29 cellular contexts compared by ENCODE assay signal in the genomic region with DNA sequence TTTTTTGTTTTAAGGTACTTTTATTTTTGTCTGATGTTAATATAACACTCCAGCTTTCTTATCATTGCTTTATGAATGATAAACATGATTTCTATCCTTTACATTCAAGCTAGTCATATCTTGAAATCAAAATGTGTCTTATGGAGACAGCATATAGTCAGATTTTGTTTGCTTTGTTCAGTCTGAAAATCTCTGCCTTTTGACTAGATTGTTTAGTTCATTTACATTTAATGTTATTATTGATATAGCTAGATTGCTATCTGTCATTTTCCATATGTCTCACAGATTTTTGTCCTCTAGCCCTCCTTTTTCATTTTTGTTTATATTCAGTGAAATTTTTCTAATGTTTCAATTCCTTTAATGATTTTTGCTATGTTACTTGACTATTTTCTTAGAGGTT.
"Had no signal": no experiment of that assay in that cellular context is flagged by ENCODE, and none has a peak within 500 bp of the region (broad histone marks: within the 10 kb centered on the region; RNA-seq: fewer than 3 reads in every experiment).

No MANE protein-coding gene starts in this region.

- FAIRE-seq: colon, endometrium, endothelial cell of umbilical vein, frontal cortex had no signal

- H3K27me3 ChIP-seq: colonic mucosa, dorsolateral prefrontal cortex, esophagus muscularis mucosa, esophagus squamous epithelium, foreskin keratinocyte, gastroesophageal sphincter had no signal

- H3K36me3 ChIP-seq: colonic mucosa, esophagus muscularis mucosa, esophagus squamous epithelium, gastrocnemius medialis, gastroesophageal sphincter, heart left ventricle, heart right ventricle had no signal

- H3K27me3 Mint-ChIP-seq: dendritic cell treated with granulocyte-macrophage colony-stimulating factor and Interleukin-4, amounts not matched to agents 40 ng/mL and 50 ng/mL, for 4 days had no signal

- H3K27ac Mint-ChIP-seq: dendritic cell treated with granulocyte-macrophage colony-stimulating factor and Interleukin-4, amounts not matched to agents 40 ng/mL and 50 ng/mL, for 4 days; effector memory CD8-positive, alpha-beta T cell; endodermal cell had no signal

- H3K4me1 ChIP-seq: colonic mucosa, foreskin keratinocyte, gastrocnemius medialis had no signal

- DNase-seq: colonic mucosa; cortex of kidney; dermis blood vessel endothelial cell; dorsolateral prefrontal cortex; effector CD4-positive, alpha-beta T cell; effector CD8-positive, alpha-beta T cell; effector memory CD4-positive, alpha-beta T cell; effector memory CD8-positive, alpha-beta T cell; endodermal cell; erythroblast; esophagus squamous epithelium; foreskin fibroblast; foreskin keratinocyte; foreskin melanocyte; gastrocnemius medialis; glutamatergic neuron; head of caudate nucleus; heart left ventricle; heart right ventricle had no signal

- H3K9me3 ChIP-seq: colonic mucosa, gastrocnemius medialis had no signal

- H3K4me3 Mint-ChIP-seq: dendritic cell treated with granulocyte-macrophage colony-stimulating factor and Interleukin-4, amounts not matched to agents 40 ng/mL and 50 ng/mL, for 4 days; effector memory CD8-positive, alpha-beta T cell; endodermal cell had no signal

- H3K4me3 ChIP-seq: colonic mucosa, coronary artery, dorsolateral prefrontal cortex, esophagus muscularis mucosa, esophagus squamous epithelium, gastrocnemius medialis, gastroesophageal sphincter, heart left ventricle, heart right ventricle had no signal

- ATAC-seq: effector memory CD8-positive, alpha-beta T cell; esophagus mucosa; foreskin keratinocyte; gastrocnemius medialis; gastroesophageal sphincter; heart right ventricle had no signal

- H3K4me1 Mint-ChIP-seq: endodermal cell had no signal

- H3K27ac ChIP-seq: colonic mucosa, coronary artery, dorsolateral prefrontal cortex, epithelial cell of prostate, esophagus muscularis mucosa, esophagus squamous epithelium, foreskin keratinocyte, gastrocnemius medialis, gastroesophageal sphincter, heart left ventricle, heart right ventricle had no signal
